ENCODE assay signal across 9 cellular contexts in the genomic region with DNA sequence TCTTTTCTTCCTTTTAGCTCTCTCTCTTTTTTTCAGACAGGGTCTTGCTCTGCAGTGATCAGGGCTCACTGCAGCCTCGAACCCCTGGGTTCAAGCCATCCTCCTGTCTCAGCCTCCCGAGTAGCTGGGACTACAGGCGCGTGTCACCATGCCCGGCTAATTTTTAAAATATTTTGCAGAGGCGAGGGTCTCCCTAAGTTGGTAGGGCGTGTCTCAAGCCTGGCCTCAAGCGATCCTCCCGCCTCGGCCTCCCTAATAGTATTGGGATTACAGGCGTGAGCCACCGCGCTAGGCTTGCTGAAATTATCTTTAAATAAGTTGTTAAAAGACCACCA. TPM values are rescaled to one million over a fixed set of nuclear protein-coding genes. Genes with fewer than 3 reads are reported as not detected.
DNase-seq lines count a peak whose midpoint lies in the region; ATAC-seq, FAIRE-seq and TF ChIP-seq lines count a peak whose summit lies in the region.
"Had no signal": no experiment of that assay in that cellular context is flagged by ENCODE, and none has a peak within 500 bp of the region (broad histone marks: within the 10 kb centered on the region; RNA-seq: fewer than 3 reads in every experiment).

No MANE protein-coding gene starts in this region.

- H3K27me3 Mint-ChIP-seq in chondrocyte (ENCODE audit: low read depth): no peaks in the 10 kb centered on the region

- peaks cover 37% of the 10 kb centered on the region for H3K79me2 ChIP-seq in KMS-11 (ENCODE audit: insufficient read depth, low read depth)

- H3K4me1 ChIP-seq in A549 (peaks cover 11% of the 10 kb centered on the region), KMS-11 (ENCODE audit: low read depth, poor library complexity, severe bottlenecking) (peaks cover 21% of the 10 kb centered on the region), muscle layer of duodenum (ENCODE audit: control insufficient read depth in 1 of 2, insufficient read depth in 2 of 2, low read length in 2 of 2) (peaks cover 0 to 23% of the 10 kb centered on the region in 2 donors)

- no peak for TF ChIP-seq EP300 in A549 (IDR thresholded peaks at IDR 0.05)

- FAIRE-seq in A549 (lab: Jason Lieb, UNC): no peak
- FAIRE-seq: frontal cortex had no signal

- WGBS in A549 (ENCODE audit: missing lambda C conversion rate): 48% methylated on average over 13 of the region's 13 CpGs

- H3K27ac Mint-ChIP-seq in chondrocyte (ENCODE audit: unreplicated experiment): peak overlapping the region; percentile 87

- no peak for TF ChIP-seq POLR2A in A549 (IDR thresholded peaks at IDR 0.05; ENCODE audit: low read length)

- H3K27ac ChIP-seq in A549: peak overlapping the region; percentile 91 to 92
- H3K27ac ChIP-seq in KMS-11: peak overlapping the region; percentile 64; the same call in 1 of the 2 replicates
- peak overlapping the region; percentile 92 for H3K27ac ChIP-seq in muscle layer of duodenum (ENCODE audit: low read length)

- H3K4me3 ChIP-seq in A549 (peak overlapping the region; percentile 76), KMS-11 (IDR thresholded peaks at IDR 0.05; ENCODE audit: insufficient read depth, low read depth, low read length) (no peak overlapping the region), muscle layer of duodenum (ENCODE audit: low read depth in 1 of 2, low read length in 2 of 2) (peak overlapping the region; percentile 81 to 94)

- peak overlapping the region; percentile 96 for H2AFZ ChIP-seq in KMS-11 (ENCODE audit: low read depth)

- POLR2A ChIA-PET in A549 (lab: Yijun Ruan, JAX): interaction anchor here (2.3 to 2.9 kb wide), 2 partner anchors 9 to 59 kb away, joined by 9 to 18 read pairs; a partner anchor contains a TSS

- no peaks in the 10 kb centered on the region for H4K20me1 ChIP-seq in KMS-11 (ENCODE audit: insufficient read depth)

- peak overlapping the region; percentile 69 for H3K4me2 ChIP-seq in A549
- H3K4me2 ChIP-seq in KMS-11: peak overlapping the region; percentile 72

- peak overlapping the region; percentile 90 for H3K4me3 Mint-ChIP-seq in chondrocyte (ENCODE audit: unreplicated experiment)

- CTCF ChIA-PET in A549 (lab: Yijun Ruan, JAX): interaction anchor here (0.6 to 7.1 kb wide), 11 partner anchors 10 to 129 kb away, joined by 3 to 54 read pairs (median 3); no protein-coding TSS in a partner anchor

- TF ChIP-seq CTCF in A549 (IDR thresholded peaks at IDR 0.05) (no peak), KMS-11 (conservative IDR thresholded peaks at IDR 0.05; ENCODE audit: low read depth, low read length) (no peak), chondrocyte (IDR thresholded peaks at IDR 0.05) (no peak)

- H3K9me3 Mint-ChIP-seq in chondrocyte (ENCODE audit: low read depth): no peaks in the 10 kb centered on the region

- H3K9me3 ChIP-seq in A549 (no peaks in the 10 kb centered on the region), muscle layer of duodenum (ENCODE audit: control insufficient read depth in 1 of 2, low read length in 2 of 2) (peaks cover 0 to 3% of the 10 kb centered on the region in 2 donors)

- no peak for DNase-seq in A549 (ENCODE audit: low read depth in 1 of 2, low spot score in 1 of 2)
- DNase-seq in chondrocyte (ENCODE audit: low spot score): peak; percentile 43
- DNase-seq in NAMALWA (ENCODE audit: low spot score): no peak
- DNase-seq in stimulated activated CD8-positive, alpha-beta memory T cell treated with anti-CD3 and anti-CD28 coated beads, Interleukin-4, amount 100 ng/mL, for 48 hours: no peak
- DNase-seq in germinal center (ENCODE audit: low spot score): no peak

- no peak for TF ChIP-seq RAD21 in A549 (conservative IDR thresholded peaks at IDR 0.05 in 1 of 2, IDR thresholded peaks at IDR 0.05 in 1 of 2)

- H3K36me3 Mint-ChIP-seq in chondrocyte (ENCODE audit: low read depth): no peaks in the 10 kb centered on the region

- H3K27me3 ChIP-seq in KMS-11 (ENCODE audit: insufficient read depth, low read depth): no peaks in the 10 kb centered on the region
- no peaks in the 10 kb centered on the region for H3K27me3 ChIP-seq in muscle layer of duodenum (ENCODE audit: low read depth, low read length)

- H3K9ac ChIP-seq in KMS-11: peak overlapping the region; percentile 65; the same call in 1 of the 2 replicates

- peak in 1 of 2 experiments; percentile 1; a peak in 1 of 6 replicates for ATAC-seq in A549
- no peak for ATAC-seq in GM18861 (IDR thresholded peaks at IDR 0.05; ENCODE audit: unreplicated experiment)

- H3K4me1 Mint-ChIP-seq in chondrocyte (ENCODE audit: low read depth): peaks cover 36% of the 10 kb centered on the region

- H3K36me3 ChIP-seq in KMS-11 (ENCODE audit: insufficient read depth) (no peaks in the 10 kb centered on the region), muscle layer of duodenum (ENCODE audit: control insufficient read depth in 1 of 2, insufficient read depth in 2 of 2, low read length in 2 of 2) (no peaks in the 10 kb centered on the region)

TF ChIP-seq in A549, 52 proteins besides CTCF, POLR2A, EP300 and RAD21:
- TF ChIP-seq, protein P1, sequence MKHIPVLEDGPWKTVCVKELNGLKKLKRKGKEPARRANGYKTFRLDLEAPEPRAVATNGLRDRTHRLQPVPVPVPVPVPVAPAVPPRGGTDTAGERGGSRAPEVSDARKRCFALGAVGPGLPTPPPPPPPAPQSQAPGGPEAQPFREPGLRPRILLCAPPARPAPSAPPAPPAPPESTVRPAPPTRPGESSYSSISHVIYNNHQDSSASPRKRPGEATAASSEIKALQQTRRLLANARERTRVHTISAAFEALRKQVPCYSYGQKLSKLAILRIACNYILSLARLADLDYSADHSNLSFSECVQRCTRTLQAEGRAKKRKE (CRISPR knock-in tag; IDR thresholded peaks at IDR 0.05; ENCODE audit: low read depth): no peak
- 0 out of 2 replicates have a peak, but pooled peaks have one; percentile 70 for TF ChIP-seq KDM1A (IDR thresholded peaks at IDR 0.05; ENCODE audit: low read depth)

RNA-seq across cellular contexts. Expression of a gene that starts 0.8 kb away (rescaled TPM):
- polyA plus RNA-seq in A549 (2011; rRNA removed): 28.4 and 30.9 TPM in 2 replicates
- 13.8 and 17.9 TPM in 2 replicates for polyA plus RNA-seq in A549 (2012; cell fraction: cytosol; rRNA removed)
- 9.8 and 18.7 TPM in 2 replicates for polyA plus RNA-seq in A549 (2012; cell fraction: nucleus; rRNA removed)
- polyA plus RNA-seq in A549 (2017; fragmentation: RNase III; extraction: RNeasy Plus Mini Kit Qiagen cat#74134 plus additional on column Dnase treatment): 22.2 to 23.5 TPM (median 22.3 TPM) in 3 replicates
- 22.6 and 29.9 TPM in 2 replicates for polyA minus RNA-seq in A549 (2011; rRNA and poly(A)+ RNA removed)
- total RNA-seq in chondrocyte: 22.3 to 24.7 TPM (median 22.5 TPM) in 3 replicates

RNA-seq across cellular contexts. Expression of a gene that starts 5.5 kb away (rescaled TPM):
- polyA plus RNA-seq in A549 (2011; rRNA removed) (69.6 and 84.4 TPM in 2 replicates), A549 (2017; fragmentation: RNase III; extraction: RNeasy Plus Mini Kit Qiagen cat#74134 plus additional on column Dnase treatment) (155 to 173 TPM (median 170 TPM) in 3 replicates)
- 44.2 and 49.1 TPM in 2 replicates for polyA plus RNA-seq in A549 (2012; cell fraction: cytosol; rRNA removed)
- 9.9 and 14.7 TPM in 2 replicates for polyA plus RNA-seq in A549 (2012; cell fraction: nucleus; rRNA removed)
- polyA minus RNA-seq in A549 (2011; rRNA and poly(A)+ RNA removed): 12.4 and 12.7 TPM in 2 replicates
- total RNA-seq in chondrocyte: 73.6 to 78.2 TPM (median 74.9 TPM) in 3 replicates

RNA-seq across cellular contexts. Expression of a gene that starts 58.6 kb away (rescaled TPM):
- polyA plus RNA-seq in A549 (2011; rRNA removed): 241 and 283 TPM in 2 replicates
- 75.7 and 97.7 TPM in 2 replicates for polyA plus RNA-seq in A549 (2012; cell fraction: cytosol; rRNA removed)
- polyA plus RNA-seq in A549 (2012; cell fraction: nucleus; rRNA removed): 151 and 159 TPM in 2 replicates
- polyA plus RNA-seq in A549 (2017; fragmentation: RNase III; extraction: RNeasy Plus Mini Kit Qiagen cat#74134 plus additional on column Dnase treatment): 104 to 111 TPM (median 108 TPM) in 3 replicates
- 151 and 163 TPM in 2 replicates for polyA minus RNA-seq in A549 (2011; rRNA and poly(A)+ RNA removed)
- total RNA-seq in chondrocyte: 290 to 445 TPM (median 444 TPM) in 3 replicates
